Comparison of ENCODE assay signal across 10 cellular contexts in genomic region chr3:48709051-48709461, GRCh38. TPM values are rescaled to one million over a fixed set of nuclear protein-coding genes. Genes with fewer than 3 reads are reported as not detected.
A peak's percentile ranks its signal among the peaks of the same experiment; 100 is the strongest.
DNase-seq lines count a peak whose midpoint lies in the region; ATAC-seq, FAIRE-seq and TF ChIP-seq lines count a peak whose summit lies in the region.
"Had no signal": no experiment of that assay in that cellular context is flagged by ENCODE, and none has a peak within 500 bp of the region (broad histone marks: within the 10 kb centered on the region; RNA-seq: fewer than 3 reads in every experiment).

No MANE protein-coding gene starts in this region.

- no peaks in the 10 kb centered on the region for H3K9me3 Mint-ChIP-seq in stimulated activated effector memory CD8-positive, alpha-beta T cell treated with anti-CD3 and anti-CD28 coated beads, Interleukin-12 subunit alpha, Interleukin-12 subunit beta, amount 100 ng/mL, for 72 hours

- no peak for FAIRE-seq in GM12892 (lab: Jason Lieb, UNC)
- FAIRE-seq: pancreas had no signal

- WGBS in gastroesophageal sphincter (ENCODE audit: low coverage in 1 of 2), 2 donors = 69 to 75% methylated on average over 5 to 6 of the region's 7 CpGs

- H3K27me3 Mint-ChIP-seq in T-helper 17 cell = no peaks in the 10 kb centered on the region

- H3K36me3 ChIP-seq in HEK293 (ENCODE audit: control insufficient read depth in 2 of 2, insufficient read depth in 1 of 2, low read length in 2 of 2) (peaks cover 17 to 75% of the 10 kb centered on the region in 2 experiments; a peak in 2 of 3 replicates), gastroesophageal sphincter (peaks cover 0 to 64% of the 10 kb centered on the region in 2 donors)

- POLR2A ChIA-PET in HEK293 (lab: Yijun Ruan, JAX) = no interaction called here

- no peak for TF ChIP-seq CTCF in HEK293 (tag by site-specific recombination; IDR thresholded peaks at IDR 0.05)
- no peak for TF ChIP-seq CTCF in gastroesophageal sphincter (IDR thresholded peaks at IDR 0.05)

- no peak for TF ChIP-seq POLR2A in gastroesophageal sphincter (IDR thresholded peaks at IDR 0.05)
- TF ChIP-seq POLR2A in GM12892 (IDR thresholded peaks at IDR 0.05; ENCODE audit: low read depth, low read length) = no peak; the same call in 1 of the 2 replicates

- H3K4me3 ChIP-seq in HEK293 (ENCODE audit: low read depth, low read length) (no peak overlapping the region), gastroesophageal sphincter (no peak overlapping the region)
- H3K4me3 ChIP-seq: heart right ventricle, pancreas had no signal

- no peak for ATAC-seq in T-helper 17 cell
- ATAC-seq in gastroesophageal sphincter = no peak
- ATAC-seq in stimulated activated effector memory CD8-positive, alpha-beta T cell treated with anti-CD3 and anti-CD28 coated beads, Interleukin-12 subunit alpha, Interleukin-12 subunit beta, amount 100 ng/mL, for 72 hours = peak; percentile 34

- peak overlapping the region; percentile 8 for H3K27ac Mint-ChIP-seq in T-helper 17 cell
- H3K27ac Mint-ChIP-seq in stimulated activated effector memory CD8-positive, alpha-beta T cell treated with anti-CD3 and anti-CD28 coated beads, Interleukin-12 subunit alpha, Interleukin-12 subunit beta, amount 100 ng/mL, for 72 hours = peak overlapping the region; percentile 79

- H3K4me1 Mint-ChIP-seq in T-helper 17 cell = peaks cover 33% of the 10 kb centered on the region
- peaks cover 39% of the 10 kb centered on the region for H3K4me1 Mint-ChIP-seq in stimulated activated effector memory CD8-positive, alpha-beta T cell treated with anti-CD3 and anti-CD28 coated beads, Interleukin-12 subunit alpha, Interleukin-12 subunit beta, amount 100 ng/mL, for 72 hours

- DNase-seq in T-helper 17 cell (no peak), NOMO-1 treated with DMSO at 0.1 percent for 48 hours (lab: John Stamatoyannopoulos, UW; ENCODE audit: unreplicated experiment) (no peak), DMS153 treated with DMSO at 0.1 percent for 48 hours (lab: John Stamatoyannopoulos, UW; ENCODE audit: unreplicated experiment) (no peak), GM12892 (ENCODE audit: insufficient read length) (no peak)
- DNase-seq in stimulated activated effector memory CD8-positive, alpha-beta T cell treated with anti-CD3 and anti-CD28 coated beads, Interleukin-12 subunit alpha, Interleukin-12 subunit beta, amount 100 ng/mL, for 72 hours (ENCODE audit: low spot score in 2 of 2) = no peak
- DNase-seq: heart right ventricle, NCI-H345, pancreas had no signal

- TF ChIP-seq EP300 in gastroesophageal sphincter (IDR thresholded peaks at IDR 0.05) = no peak

- CTCF ChIA-PET in HEK293 (lab: Yijun Ruan, JAX) = no interaction called here

- H3K9me3 ChIP-seq in HEK293 (ENCODE audit: control insufficient read depth, insufficient read depth, low read depth, low read length) = no peaks in the 10 kb centered on the region
- H3K9me3 ChIP-seq in T-helper 17 cell (ENCODE audit: control insufficient read depth, low read length, poor library complexity, severe bottlenecking) = no peaks in the 10 kb centered on the region
- H3K9me3 ChIP-seq in gastroesophageal sphincter = no peaks in the 10 kb centered on the region
- H3K9me3 ChIP-seq: heart right ventricle, pancreas had no signal

- H3K27ac ChIP-seq in HEK293 (ENCODE audit: extremely low read depth, low read depth, low read length) = peak overlapping the region; percentile 45; the same call in 1 of the 2 replicates
- H3K27ac ChIP-seq in gastroesophageal sphincter = peak overlapping the region in 3 of 4 donors; percentile 10 to 45 (median 14)
- H3K27ac ChIP-seq: pancreas had no signal

- H3K4me3 Mint-ChIP-seq in T-helper 17 cell = no peak overlapping the region
- H3K4me3 Mint-ChIP-seq in stimulated activated effector memory CD8-positive, alpha-beta T cell treated with anti-CD3 and anti-CD28 coated beads, Interleukin-12 subunit alpha, Interleukin-12 subunit beta, amount 100 ng/mL, for 72 hours = no peak overlapping the region

- H3K27me3 ChIP-seq in gastroesophageal sphincter = no peaks in the 10 kb centered on the region
- H3K27me3 ChIP-seq: heart right ventricle, pancreas had no signal

- no peaks in the 10 kb centered on the region for H3K4me1 ChIP-seq in HEK293 (ENCODE audit: control insufficient read depth, insufficient read depth, low read length)
- peaks cover 0 to 84% (median 15%) of the 10 kb centered on the region in 3 donors for H3K4me1 ChIP-seq in gastroesophageal sphincter

- H3K36me3 Mint-ChIP-seq in T-helper 17 cell (ENCODE audit: low read depth) = peaks cover 3% of the 10 kb centered on the region
- H3K36me3 Mint-ChIP-seq in stimulated activated effector memory CD8-positive, alpha-beta T cell treated with anti-CD3 and anti-CD28 coated beads, Interleukin-12 subunit alpha, Interleukin-12 subunit beta, amount 100 ng/mL, for 72 hours = peaks cover 97% of the 10 kb centered on the region

TF ChIP-seq in HEK293, 187 proteins besides CTCF, POLR2A, EP300 and RAD21:
- TF ChIP-seq ZNF76 (tag by site-specific recombination; IDR thresholded peaks at IDR 0.05; ENCODE audit: borderline replicate concordance, low read depth) (no peak), SP7 (tag by site-specific recombination; IDR thresholded peaks at IDR 0.05) (peak; percentile 43; the same call in 1 of the 2 replicates), ZFHX2 (tag by site-specific recombination; conservative IDR thresholded peaks at IDR 0.05) (no peak), ZNF48 (tag by site-specific recombination; IDR thresholded peaks at IDR 0.05) (no peak), ZNF223 (tag by site-specific recombination; IDR thresholded peaks at IDR 0.05) (no peak)

RNA-seq across cellular contexts. Expression of gene IP6K2, which starts 8.0 kb away (rescaled TPM):
- total RNA-seq in T-helper 17 cell (100 to 1,000 TPM in 1 of 2 donors, 10 to 100 TPM in 1; 93.7 to 116 TPM), gastroesophageal sphincter (10 to 100 TPM; 44.5 to 52.8 (median 48.1) TPM)
- 49.5 TPM for polyA plus RNA-seq in GM12892 (2012; ENCODE audit: missing spikeins)

RNA-seq across cellular contexts. Expression of gene NCKIPSD, which starts 23.3 kb away (rescaled TPM):
- total RNA-seq in T-helper 17 cell = 10 to 100 TPM; 14.6 to 17.2 TPM
- 10 to 100 TPM; 19.0 to 32.5 (median 21.1) TPM for total RNA-seq in gastroesophageal sphincter
- 20.2 TPM for polyA plus RNA-seq in GM12892 (2012; ENCODE audit: missing spikeins)

RNA-seq across cellular contexts. Expression of gene CELSR3, which starts 46.4 kb away (rescaled TPM):
- total RNA-seq in T-helper 17 cell = 1 to 10 TPM; 6.0 to 6.9 TPM
- total RNA-seq in gastroesophageal sphincter = 1 to 10 TPM in 1 of 4 donors, under 1 TPM in 3; 0.40 to 1.0 (median 0.66) TPM
- 0.89 TPM for polyA plus RNA-seq in GM12892 (2012; ENCODE audit: missing spikeins)
